ENCODE assay signal across 16 cellular contexts in genomic region chr17:6870841-6871240, GRCh38. TPM values are rescaled to one million over a fixed set of nuclear protein-coding genes. Genes with fewer than 3 reads are reported as not detected.
DNase-seq lines count a peak whose midpoint lies in the region; ATAC-seq and TF ChIP-seq lines count a peak whose summit lies in the region.
"Had no signal": no experiment of that assay in that cellular context is flagged by ENCODE, and none has a peak within 500 bp of the region (broad histone marks: within the 10 kb centered on the region; RNA-seq: fewer than 3 reads in every experiment).

No MANE protein-coding gene starts in this region.

- no peak overlapping the region for H3K4me3 ChIP-seq in HCT116 (replicated peaks in 1 of 2; ENCODE audit: low read depth in 1 of 2, low read length in 2 of 2)
- H3K4me3 ChIP-seq in PC-3 (ENCODE audit: low read length): no peak overlapping the region
- H3K4me3 ChIP-seq in coronary artery: no peak overlapping the region

- H3K27ac ChIP-seq in HCT116 (ENCODE audit: low read depth, low read length) (peak overlapping the region; percentile 88; the same call in 1 of the 2 replicates), PC-3 (ENCODE audit: low read length) (peak overlapping the region; percentile 96), coronary artery (no peak overlapping the region)
- H3K27ac ChIP-seq: C4-2B had no signal

- H3K9ac ChIP-seq in HCT116 (ENCODE audit: low read length) (no peak overlapping the region), PC-3 (ENCODE audit: low read length) (no peak overlapping the region)

- no peaks in the 10 kb centered on the region for H3K27me3 ChIP-seq in HCT116 (ENCODE audit: insufficient read depth, low read length)
- no peaks in the 10 kb centered on the region for H3K27me3 ChIP-seq in PC-3 (ENCODE audit: low read length)

- no peak for TF ChIP-seq POLR2A in HCT116 (IDR thresholded peaks at IDR 0.05; ENCODE audit: borderline replicate concordance, extremely low read depth, insufficient read depth, insufficient read length)

- H3K9me3 ChIP-seq in HCT116 (ENCODE audit: control insufficient read depth in 1 of 2, insufficient read depth in 1 of 2, low read depth in 1 of 2, low read length in 2 of 2) (no peaks in the 10 kb centered on the region), PC-3 (ENCODE audit: low read length) (no peaks in the 10 kb centered on the region)
- H3K9me3 ChIP-seq: Caco-2 had no signal

- no peak overlapping the region for H2AFZ ChIP-seq in HCT116 (ENCODE audit: low read depth, low read length, poor library complexity, severe bottlenecking)
- H2AFZ ChIP-seq in PC-3 (ENCODE audit: low read length): no peak overlapping the region

- RAD21 ChIA-PET in HCT116 (lab: Charles Lee; ENCODE audit: low non-redundant PET in 1 of 2, low total read pairs in 2 of 2, uncharacterized antibody in 2 of 2, unreplicated experiment in 2 of 2): no interaction called here

- peaks cover 76% of the 10 kb centered on the region for H3K79me2 ChIP-seq in HCT116 (ENCODE audit: insufficient read depth, low read length)
- peaks cover 79% of the 10 kb centered on the region for H3K79me2 ChIP-seq in PC-3 (ENCODE audit: low read length)

- BruUV-seq in HCT116 (replicated peaks; lab: Mats Ljungman, UMichigan): no TSS peak
- no TSS peak for BruUV-seq in PC-3 (replicated peaks; lab: Mats Ljungman, UMichigan)

- intact Hi-C loops in HCT116 (cut with micrococcal nuclease) (no loop called here), PC-3 (cut with micrococcal nuclease) (no loop called here)

- H3K36me3 ChIP-seq in HCT116 (ENCODE audit: control insufficient read depth in 1 of 2, insufficient read depth in 2 of 2, low read length in 2 of 2): no peaks in the 10 kb centered on the region
- H3K36me3 ChIP-seq in PC-3 (ENCODE audit: low read depth, low read length): peaks cover 18% of the 10 kb centered on the region

- DNase-seq in HCT116 (ENCODE audit: low read depth, low spot score): no peak
- DNase-seq in PC-3: no peak
- DNase-seq in amniotic epithelial cell (ENCODE audit: low read depth): peak; percentile 18
- DNase-seq in omental fat pad (ENCODE audit: low spot score): no peak
- no peak for DNase-seq in RKO (ENCODE audit: low spot score)
- DNase-seq in coronary artery (ENCODE audit: low spot score): no peak
- no peak for DNase-seq in stimulated activated CD4-positive, alpha-beta T cell treated with anti-CD3 and anti-CD28 coated beads, Interleukin-2, amount 100 ng/mL, for 48 hours
- DNase-seq: AML-193; Caco-2; CD4-positive, alpha-beta T cell; GOT3; H7 had no signal

- no peak for TF ChIP-seq RAD21 in HCT116 (IDR thresholded peaks at IDR 0.05; ENCODE audit: low read depth)

- peaks cover 46 to 69% of the 10 kb centered on the region in 2 experiments for H3K4me1 ChIP-seq in HCT116 (ENCODE audit: control insufficient read depth in 1 of 2, insufficient read depth in 2 of 2, low read length in 2 of 2)
- H3K4me1 ChIP-seq in PC-3 (ENCODE audit: insufficient read depth, low read length): peaks cover 37% of the 10 kb centered on the region
- H3K4me1 ChIP-seq: Caco-2 had no signal

- POLR2A ChIA-PET in HCT116 (lab: Charles Lee): no interaction called here
- POLR2A ChIA-PET in PC-3 (lab: Charles Lee; ENCODE audit: unreplicated experiment): no interaction called here

- CTCF ChIA-PET in HCT116 (lab: Charles Lee): interaction anchor here (2.4 kb wide), 1 partner anchor 17 kb away, joined by 8 read pairs; no protein-coding TSS in a partner anchor
- CTCF ChIA-PET in PC-3 (lab: Charles Lee): no interaction called here

- no peak for TF ChIP-seq CTCF in HCT116 (IDR thresholded peaks at IDR 0.05 in 2 of 3, conservative IDR thresholded peaks at IDR 0.05 in 1 of 3; ENCODE audit: borderline replicate concordance in 1 of 3, insufficient read depth in 1 of 3, low read depth in 2 of 3, low read length in 2 of 3)
- no peak for TF ChIP-seq CTCF in PC-3 (conservative IDR thresholded peaks at IDR 0.05; ENCODE audit: low read depth, low read length)
- no peak for TF ChIP-seq CTCF in omental fat pad (IDR thresholded peaks at IDR 0.05)
- TF ChIP-seq CTCF in coronary artery (IDR thresholded peaks at IDR 0.05): no peak

- no peaks in the 10 kb centered on the region for H3K9me2 ChIP-seq in HCT116 (ENCODE audit: insufficient read depth)
- no peaks in the 10 kb centered on the region for H3K9me2 ChIP-seq in PC-3 (replicated peaks; ENCODE audit: low read length)

- H4K20me1 ChIP-seq in HCT116 (ENCODE audit: insufficient read depth) (no peaks in the 10 kb centered on the region), PC-3 (ENCODE audit: low read length) (no peaks in the 10 kb centered on the region)

- ATAC-seq in HCT116 (no peak), PC-3 (no peak), omental fat pad (ENCODE audit: low FRiP score) (peak; percentile 46)
- ATAC-seq: HepG2 had no signal

- peaks cover 5% of the 10 kb centered on the region for H3F3A ChIP-seq in PC-3 (ENCODE audit: low read length, unreplicated experiment)

- H3K4me2 ChIP-seq in HCT116 (ENCODE audit: low read length) (peak overlapping the region; percentile 60; the same call in 1 of the 2 replicates), PC-3 (ENCODE audit: low read length) (no peak overlapping the region)

TF ChIP-seq in HCT116, 20 proteins besides CTCF, POLR2A, EP300 and RAD21:
- TF ChIP-seq SIN3A (IDR thresholded peaks at IDR 0.05; ENCODE audit: low read depth) (no peak), TCF7L2 (IDR thresholded peaks at IDR 0.05; ENCODE audit: borderline replicate concordance, extremely low read depth, insufficient read depth, insufficient read length) (no peak), CEBPB (IDR thresholded peaks at IDR 0.05; ENCODE audit: low read depth) (no peak), ELF1 (IDR thresholded peaks at IDR 0.05; ENCODE audit: borderline replicate concordance, low read depth) (no peak), EGR1 (IDR thresholded peaks at IDR 0.05; ENCODE audit: low read depth) (no peak), JUND (IDR thresholded peaks at IDR 0.05) (no peak), EZH2 (IDR thresholded peaks at IDR 0.05) (no peak), SRF (IDR thresholded peaks at IDR 0.05; ENCODE audit: low read depth) (no peak), ZFX (IDR thresholded peaks at IDR 0.05) (no peak), ATF3 (IDR thresholded peaks at IDR 0.05) (no peak), SP1 (IDR thresholded peaks at IDR 0.05; ENCODE audit: low read depth) (no peak)
- TF ChIP-seq, protein P1, sequence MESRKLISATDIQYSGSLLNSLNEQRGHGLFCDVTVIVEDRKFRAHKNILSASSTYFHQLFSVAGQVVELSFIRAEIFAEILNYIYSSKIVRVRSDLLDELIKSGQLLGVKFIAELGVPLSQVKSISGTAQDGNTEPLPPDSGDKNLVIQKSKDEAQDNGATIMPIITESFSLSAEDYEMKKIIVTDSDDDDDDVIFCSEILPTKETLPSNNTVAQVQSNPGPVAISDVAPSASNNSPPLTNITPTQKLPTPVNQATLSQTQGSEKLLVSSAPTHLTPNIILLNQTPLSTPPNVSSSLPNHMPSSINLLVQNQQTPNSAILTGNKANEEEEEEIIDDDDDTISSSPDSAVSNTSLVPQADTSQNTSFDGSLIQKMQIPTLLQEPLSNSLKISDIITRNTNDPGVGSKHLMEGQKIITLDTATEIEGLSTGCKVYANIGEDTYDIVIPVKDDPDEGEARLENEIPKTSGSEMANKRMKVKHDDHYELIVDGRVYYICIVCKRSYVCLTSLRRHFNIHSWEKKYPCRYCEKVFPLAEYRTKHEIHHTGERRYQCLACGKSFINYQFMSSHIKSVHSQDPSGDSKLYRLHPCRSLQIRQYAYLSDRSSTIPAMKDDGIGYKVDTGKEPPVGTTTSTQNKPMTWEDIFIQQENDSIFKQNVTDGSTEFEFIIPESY (IDR thresholded peaks at IDR 0.05; ENCODE audit: extremely low read depth, insufficient replicate concordance, low read length): no peak
- TF ChIP-seq, protein P2, sequence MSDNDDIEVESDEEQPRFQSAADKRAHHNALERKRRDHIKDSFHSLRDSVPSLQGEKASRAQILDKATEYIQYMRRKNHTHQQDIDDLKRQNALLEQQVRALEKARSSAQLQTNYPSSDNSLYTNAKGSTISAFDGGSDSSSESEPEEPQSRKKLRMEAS (IDR thresholded peaks at IDR 0.05): no peak

RNA-seq across cellular contexts. Expression of gene TEKT1, which starts 39.3 kb away (rescaled TPM):
- total RNA-seq in HCT116 (2021; ENCODE audit: unreplicated experiment): not detected
- polyA plus RNA-seq in HCT116 (2012): not detected in 2 replicates
- total RNA-seq in PC-3 (2014; rRNA removed): not detected in 2 replicates
- not detected for total RNA-seq in omental fat pad
- total RNA-seq: Caco-2; CD4-positive, alpha-beta T cell; H7; HepG2 had no signal
- polyA plus RNA-seq: BJ, HepG2, IgD-negative memory B cell had no signal

Comparison
In these comparisons a context has a peak if more than half of its experiments do, and no peak if none do; other contexts are left out.
1. H3K27ac ChIP-seq: peak in HCT116 (single experiment) and PC-3 (single experiment); none in coronary artery (0 of 2).